In genomic region chr12:95733156-95733825, GRCh38 we compare ENCODE assay signal across 1 cellular context.
TF ChIP-seq lines count a peak whose summit lies in the region.

No MANE protein-coding gene starts in this region.

TF ChIP-seq in WTC11, 78 proteins besides CTCF, POLR2A, EP300 and RAD21 (continued from another document):
- no peak for TF ChIP-seq ARID4B (CRISPR knock-in tag; IDR thresholded peaks at IDR 0.05; ENCODE audit: borderline replicate concordance)
- TF ChIP-seq NFE2L1 (CRISPR knock-in tag; IDR thresholded peaks at IDR 0.05): no peak
- TF ChIP-seq, protein P1, sequence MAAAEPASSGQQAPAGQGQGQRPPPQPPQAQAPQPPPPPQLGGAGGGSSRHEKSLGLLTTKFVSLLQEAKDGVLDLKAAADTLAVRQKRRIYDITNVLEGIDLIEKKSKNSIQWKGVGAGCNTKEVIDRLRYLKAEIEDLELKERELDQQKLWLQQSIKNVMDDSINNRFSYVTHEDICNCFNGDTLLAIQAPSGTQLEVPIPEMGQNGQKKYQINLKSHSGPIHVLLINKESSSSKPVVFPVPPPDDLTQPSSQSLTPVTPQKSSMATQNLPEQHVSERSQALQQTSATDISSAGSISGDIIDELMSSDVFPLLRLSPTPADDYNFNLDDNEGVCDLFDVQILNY (CRISPR knock-in tag; IDR thresholded peaks at IDR 0.05): no peak
- TF ChIP-seq USF1 (CRISPR knock-in tag; IDR thresholded peaks at IDR 0.05): no peak
- TF ChIP-seq ZNF416 (CRISPR knock-in tag; IDR thresholded peaks at IDR 0.05): no peak
- TF ChIP-seq ETV6 (CRISPR knock-in tag; IDR thresholded peaks at IDR 0.05): no peak
- TF ChIP-seq, protein P2, sequence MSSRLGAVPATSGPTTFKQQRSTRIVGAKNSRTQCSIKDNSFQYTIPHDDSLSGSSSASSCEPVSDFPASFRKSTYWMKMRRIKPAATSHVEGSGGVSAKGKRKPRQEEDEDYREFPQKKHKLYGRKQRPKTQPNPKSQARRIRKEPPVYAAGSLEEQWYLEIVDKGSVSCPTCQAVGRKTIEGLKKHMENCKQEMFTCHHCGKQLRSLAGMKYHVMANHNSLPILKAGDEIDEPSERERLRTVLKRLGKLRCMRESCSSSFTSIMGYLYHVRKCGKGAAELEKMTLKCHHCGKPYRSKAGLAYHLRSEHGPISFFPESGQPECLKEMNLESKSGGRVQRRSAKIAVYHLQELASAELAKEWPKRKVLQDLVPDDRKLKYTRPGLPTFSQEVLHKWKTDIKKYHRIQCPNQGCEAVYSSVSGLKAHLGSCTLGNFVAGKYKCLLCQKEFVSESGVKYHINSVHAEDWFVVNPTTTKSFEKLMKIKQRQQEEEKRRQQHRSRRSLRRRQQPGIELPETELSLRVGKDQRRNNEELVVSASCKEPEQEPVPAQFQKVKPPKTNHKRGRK (CRISPR knock-in tag; IDR thresholded peaks at IDR 0.05; ENCODE audit: borderline replicate concordance): no peak
